Comparison of ENCODE assay signal across 8 cellular contexts in genomic region chr6:29647927-29648642, GRCh38. TPM values are rescaled to one million over a fixed set of nuclear protein-coding genes. Genes with fewer than 3 reads are reported as not detected.
DNase-seq lines count a peak whose midpoint lies in the region; ATAC-seq and TF ChIP-seq lines count a peak whose summit lies in the region.

No MANE protein-coding gene starts in this region.

- H3K36me3 ChIP-seq in right atrium auricular region: no peaks in the 10 kb centered on the region
- H3K36me3 ChIP-seq in thyroid gland: no peaks in the 10 kb centered on the region

- H3K4me1 ChIP-seq in right atrium auricular region: peaks cover 0 to 4% of the 10 kb centered on the region in 2 donors
- no peaks in the 10 kb centered on the region for H3K4me1 ChIP-seq in thyroid gland

- CTCF ChIA-PET in HEK293T (lab: Yijun Ruan, JAX): interaction anchor here (1.1 to 1.5 kb wide), 3 partner anchors 15 to 48 kb away, joined by 5 to 18 read pairs (median 11); partner anchors contain the start of gene GABBR1

- no peak for DNase-seq in right atrium auricular region (ENCODE audit: low spot score)
- no peak for DNase-seq in left ventricle myocardium superior
- peak; percentile 44 for DNase-seq in NCI-H748 treated with DMSO at 0.1 percent for 48 hours (lab: John Stamatoyannopoulos, UW)
- DNase-seq in epithelial cell of proximal tubule (ENCODE audit: low read depth): no peak
- DNase-seq in thyroid gland: no peak
- DNase-seq in mucosa of gallbladder (ENCODE audit: low spot score): no peak
- no peak for DNase-seq in HEK293T (ENCODE audit: extremely low spot score)

- ATAC-seq in left ventricle myocardium superior (no peak), HG03039 (IDR thresholded peaks at IDR 0.05; ENCODE audit: unreplicated experiment) (no peak)

- no peaks in the 10 kb centered on the region for H3K9me3 ChIP-seq in right atrium auricular region
- no peaks in the 10 kb centered on the region for H3K9me3 ChIP-seq in thyroid gland

- TF ChIP-seq CTCF in right atrium auricular region (IDR thresholded peaks at IDR 0.05) (peak; percentile 15 to 65), epithelial cell of proximal tubule (conservative IDR thresholded peaks at IDR 0.05; ENCODE audit: low read depth, low read length) (peak; percentile 91), thyroid gland (IDR thresholded peaks at IDR 0.05) (peak in 5 of 6 experiments; percentile 10 to 48 (median 34))

- no peak overlapping the region for H3K27ac ChIP-seq in right atrium auricular region
- no peak overlapping the region for H3K27ac ChIP-seq in thyroid gland

- no peaks in the 10 kb centered on the region for H3K27me3 ChIP-seq in right atrium auricular region
- no peaks in the 10 kb centered on the region for H3K27me3 ChIP-seq in thyroid gland

- intact Hi-C loops in left ventricle myocardium superior (cut with micrococcal nuclease): no loop called here
- intact Hi-C loops in thyroid gland (cut with DNase I): no loop called here

- 90 to 96% methylated on average over 23 of the region's 23 CpGs for WGBS in thyroid gland, 2 donors

- H3K4me3 ChIP-seq in right atrium auricular region (no peak overlapping the region), epithelial cell of proximal tubule (ENCODE audit: low read depth, low read length) (no peak overlapping the region), thyroid gland (replicated peaks in 1 of 3) (no peak overlapping the region)

- POLR2A ChIA-PET in HEK293T (lab: Yijun Ruan, JAX): no interaction called here

- TF ChIP-seq POLR2A in thyroid gland (IDR thresholded peaks at IDR 0.05): no peak

TF ChIP-seq in HEK293T, 16 proteins besides CTCF, POLR2A, EP300 and RAD21:
- TF ChIP-seq FOXA1 (IDR thresholded peaks at IDR 0.05) (no peak), ELF4 (IDR thresholded peaks at IDR 0.05) (no peak), TARDBP (IDR thresholded peaks at IDR 0.05) (no peak), SUZ12 (IDR thresholded peaks at IDR 0.05) (no peak), ZNF384 (IDR thresholded peaks at IDR 0.05) (no peak), BHLHE40 (IDR thresholded peaks at IDR 0.05; ENCODE audit: borderline replicate concordance) (no peak), ARNT (IDR thresholded peaks at IDR 0.05) (no peak), NFRKB (IDR thresholded peaks at IDR 0.05) (no peak), LEF1 (IDR thresholded peaks at IDR 0.05; ENCODE audit: borderline replicate concordance) (no peak), SP1 (IDR thresholded peaks at IDR 0.05) (no peak), FOXM1 (IDR thresholded peaks at IDR 0.05; ENCODE audit: borderline replicate concordance) (no peak), CTBP1 (IDR thresholded peaks at IDR 0.05; ENCODE audit: borderline replicate concordance) (no peak), FOXK2 (IDR thresholded peaks at IDR 0.05) (no peak)

RNA-seq across cellular contexts. Expression of gene MOG, which starts 8.8 kb away (rescaled TPM):
- total RNA-seq in right atrium auricular region (1 to 10 TPM in 1 of 2 donors, under 1 TPM in 1; 0.16 to 2.4 TPM), left ventricle myocardium superior (5.4 TPM), epithelial cell of proximal tubule (not detected in 2 replicates), thyroid gland (not detected), mucosa of gallbladder (not detected)

RNA-seq across cellular contexts. Expression of gene GABBR1, which starts 15.1 kb away (rescaled TPM):
- total RNA-seq in right atrium auricular region (10 to 100 TPM; 16.4 to 32.0 TPM), left ventricle myocardium superior (22.6 TPM), epithelial cell of proximal tubule (3.1 and 6.4 TPM in 2 replicates), thyroid gland (10 to 100 TPM; 20.4 to 34.3 (median 23.8) TPM), mucosa of gallbladder (52.4 TPM)

RNA-seq across cellular contexts. Expression of gene ZFP57, which starts 32.9 kb away (rescaled TPM):
- total RNA-seq in right atrium auricular region (10 to 100 TPM in 1 of 2 donors, under 1 TPM in 1; 0.30 to 12.6 TPM), left ventricle myocardium superior (not detected), epithelial cell of proximal tubule (0.12 and 1.4 TPM in 2 replicates), thyroid gland (not detected), mucosa of gallbladder (0.12 TPM)

Comparison
In these comparisons a context has a peak if more than half of its experiments do, and no peak if none do; other contexts are left out.
1. CTCF ChIP-seq: peak in every context shown above with its lines; median percentile 91 in epithelial cell of proximal tubule; 40 in right atrium auricular region; 34 in thyroid gland.